Comparison of ENCODE assay signal across 23 cellular contexts in the genomic region with DNA sequence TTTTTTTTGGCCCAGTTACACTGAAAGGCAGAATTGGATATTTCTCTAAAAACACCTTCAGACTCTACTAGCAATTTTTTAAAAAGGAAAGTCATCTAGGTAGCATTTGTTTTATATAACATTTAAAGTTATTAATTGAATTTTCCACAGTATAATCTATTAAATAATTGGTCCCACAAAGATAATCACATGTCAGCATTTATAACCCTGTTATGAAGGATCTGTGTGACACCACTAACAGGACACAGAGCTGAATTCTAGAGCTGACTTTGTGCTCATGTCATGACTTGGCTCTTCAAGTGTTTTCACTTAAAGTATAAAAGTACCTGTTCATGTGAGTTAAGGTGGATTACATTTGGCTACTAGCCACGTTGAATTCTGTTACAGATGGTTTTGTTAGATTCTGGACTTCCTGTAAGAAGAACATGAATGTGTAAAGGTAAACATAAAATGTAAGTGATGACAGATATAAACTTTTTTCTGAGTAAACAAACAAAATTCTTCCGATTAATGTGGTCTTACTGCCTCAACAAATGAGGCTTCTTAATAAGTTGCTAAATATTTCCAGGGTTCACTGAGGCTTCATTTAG.
"Had no signal": no experiment of that assay in that cellular context is flagged by ENCODE, and none has a peak within 500 bp of the region (broad histone marks: within the 10 kb centered on the region; RNA-seq: fewer than 3 reads in every experiment).

No MANE protein-coding gene starts in this region.

- FAIRE-seq: pancreas, small intestine had no signal

- H3K36me3 ChIP-seq: lower lobe of right lung, pancreas, prostate gland, uterus had no signal

- H3K9me3 ChIP-seq: lower lobe of right lung, pancreas, prostate gland, sigmoid colon, tibial nerve, uterus had no signal

- H3K27ac ChIP-seq: hepatocyte, lower lobe of right lung, pancreas, prostate gland, sigmoid colon, spleen, tibial nerve, uterus had no signal

- H3K4me3 ChIP-seq: hepatocyte, lower lobe of right lung, pancreas, prostate gland, sigmoid colon, spleen, tibial nerve, uterus had no signal

- H3K79me2 ChIP-seq: hepatocyte had no signal

- DNase-seq: islet precursor cell; lower lobe of right lung; mammary epithelial cell; mesenchymal stem cell; naive thymus-derived CD8-positive, alpha-beta T cell; nucleus accumbens; pancreas; posterior cingulate gyrus; retina; right cardiac atrium; sigmoid colon; small intestine; spleen; stimulated activated CD4-positive, alpha-beta T cell treated with anti-CD3 and anti-CD28 coated beads, Interleukin-4, amount 100 ng/mL, for 4 hours; stimulated activated CD8-positive, alpha-beta memory T cell treated with anti-CD3 and anti-CD28 coated beads, Interleukin-4, amount 100 ng/mL, for 48 hours; stimulated activated naive CD4-positive, alpha-beta T cell treated with Interleukin-2 at 50 U/mL for 16 hours; stimulated activated naive CD8-positive, alpha-beta T cell treated with anti-CD3 and anti-CD28 coated beads, Interleukin-15, amount 100 ng/mL, for 72 hours; substantia nigra; uterus had no signal

- ATAC-seq: lower lobe of right lung; naive thymus-derived CD8-positive, alpha-beta T cell; pancreas; right cardiac atrium; stimulated activated memory B cell treated with anti-CD40 and anti-IgM and Interleukin-4, amounts not matched to agents 10 μg/mL and 1 μg/mL and 100 μg/mL, for 72 hours; stimulated activated naive CD8-positive, alpha-beta T cell treated with anti-CD3 and anti-CD28 coated beads, Interleukin-15, amount 100 ng/mL, for 72 hours had no signal

- H3K4me2 ChIP-seq: hepatocyte had no signal

- H2AFZ ChIP-seq: hepatocyte had no signal

- H3K4me1 ChIP-seq: lower lobe of right lung, pancreas, prostate gland, sigmoid colon, spleen, tibial nerve, uterus had no signal

- H3K27me3 ChIP-seq: hepatocyte, pancreas, sigmoid colon, spleen, tibial nerve, uterus had no signal
